ENCODE assay signal across 16 cellular contexts in genomic region chr12:120647375-120647755, GRCh38. TPM values are rescaled to one million over a fixed set of nuclear protein-coding genes. Genes with fewer than 3 reads are reported as not detected.
"Had no signal": no experiment of that assay in that cellular context is flagged by ENCODE, and none has a peak within 500 bp of the region (broad histone marks: within the 10 kb centered on the region; RNA-seq: fewer than 3 reads in every experiment).

No MANE protein-coding gene starts in this region.

- H3K4me3 Mint-ChIP-seq: activated CD4-positive, alpha-beta T cell treated with anti-CD3 and anti-CD28 coated beads for 36 hours; activated naive CD4-positive, alpha-beta T cell treated with anti-CD3 and anti-CD28 coated beads for 36 hours; activated naive CD8-positive, alpha-beta T cell treated with anti-CD3 and anti-CD28 coated beads for 36 hours; activated T-helper 1 cell treated with anti-CD3 and anti-CD28 coated beads, Interleukin-12 subunit alpha, Interleukin-12 subunit beta, Interleukin-2, Interleukin-4 antibody, amounts not matched to agents 30 ng/mL and 10 ng/mL and 1 ng/mL, durations not matched to agents 14 hours and 24 hours and 36 hours; stimulated activated naive CD8-positive, alpha-beta T cell treated with anti-CD3 and anti-CD28 coated beads, Interleukin-15, Interleukin-2, amounts not matched to agents 100 ng/mL and 50 ng/mL, for 24 hours had no signal

- H3K4me3 ChIP-seq: adrenal gland, coronary artery, esophagus muscularis mucosa, heart right ventricle, left lung, upper lobe of right lung had no signal

- H3K27ac ChIP-seq: adrenal gland, brain microvascular endothelial cell, coronary artery, esophagus muscularis mucosa, foreskin keratinocyte, heart right ventricle, left lung, upper lobe of right lung had no signal

- H3K4me1 ChIP-seq: foreskin keratinocyte had no signal

- H3K36me3 Mint-ChIP-seq: activated naive CD8-positive, alpha-beta T cell treated with anti-CD3 and anti-CD28 coated beads for 36 hours had no signal

- H3K27ac Mint-ChIP-seq: activated CD4-positive, alpha-beta T cell treated with anti-CD3 and anti-CD28 coated beads for 36 hours; activated naive CD4-positive, alpha-beta T cell treated with anti-CD3 and anti-CD28 coated beads for 36 hours; activated naive CD8-positive, alpha-beta T cell treated with anti-CD3 and anti-CD28 coated beads for 36 hours; activated T-helper 1 cell treated with anti-CD3 and anti-CD28 coated beads, Interleukin-12 subunit alpha, Interleukin-12 subunit beta, Interleukin-2, Interleukin-4 antibody, amounts not matched to agents 30 ng/mL and 10 ng/mL and 1 ng/mL, durations not matched to agents 14 hours and 24 hours and 36 hours; nephron; stimulated activated naive CD8-positive, alpha-beta T cell treated with anti-CD3 and anti-CD28 coated beads, Interleukin-15, Interleukin-2, amounts not matched to agents 100 ng/mL and 50 ng/mL, for 24 hours had no signal

- H3K9me3 ChIP-seq: adrenal gland, esophagus muscularis mucosa, heart right ventricle, left lung, upper lobe of right lung had no signal

- H3K36me3 ChIP-seq: adrenal gland, brain microvascular endothelial cell, esophagus muscularis mucosa, heart right ventricle, left lung, upper lobe of right lung had no signal

RNA-seq across cellular contexts. Expression of gene CABP1, which starts 6.9 kb away (rescaled TPM):
- total RNA-seq: activated naive CD4-positive, alpha-beta T cell treated with anti-CD3 and anti-CD28 coated beads for 36 hours; activated T-helper 1 cell treated with anti-CD3 and anti-CD28 coated beads, Interleukin-12 subunit alpha, Interleukin-12 subunit beta, Interleukin-2, Interleukin-4 antibody, amounts not matched to agents 30 ng/mL and 10 ng/mL and 1 ng/mL, durations not matched to agents 14 hours and 24 hours and 36 hours; foreskin keratinocyte; lung microvascular endothelial cell; osteoblast had no signal
